Comparison of ENCODE assay signal across 9 cellular contexts in genomic region chr22:30290679-30291333, GRCh38. TPM values are rescaled to one million over a fixed set of nuclear protein-coding genes. Genes with fewer than 3 reads are reported as not detected.
DNase-seq lines count a peak whose midpoint lies in the region; ATAC-seq, FAIRE-seq and TF ChIP-seq lines count a peak whose summit lies in the region.
"Had no signal": no experiment of that assay in that cellular context is flagged by ENCODE, and none has a peak within 500 bp of the region (broad histone marks: within the 10 kb centered on the region; RNA-seq: fewer than 3 reads in every experiment).

No MANE protein-coding gene starts in this region.

- H3K27me3 ChIP-seq in esophagus (ENCODE audit: control insufficient read depth in 1 of 2, insufficient read depth in 2 of 2, low read length in 2 of 2), result no peaks in the 10 kb centered on the region
- H3K27me3 ChIP-seq in mucosa of rectum (ENCODE audit: control insufficient read depth in 2 of 2, insufficient read depth in 2 of 2, low read length in 2 of 2), result no peaks in the 10 kb centered on the region
- H3K27me3 ChIP-seq in vagina, result no peaks in the 10 kb centered on the region

- WGBS in esophagus, 2 donors, result 18 to 34% methylated on average over 5 of the region's 5 CpGs

- peaks cover 40% of the 10 kb centered on the region for H3K4me1 Mint-ChIP-seq in activated T-cell treated with anti-CD3 and anti-CD28 coated beads, Interleukin-2, amount 50 U/mL, for 24 hours (ENCODE audit: low read depth)

- intact Hi-C loops in vagina (cut with DNase I), result no loop called here

- in situ Hi-C loops in SK-MEL-5 (cut with HindIII; ENCODE audit: low pct_unique_long_range_greater_than_20kb, low sequenced_read_pairs), result loop anchor here (25.0 kb wide), 1 partner anchor 96 kb away; the partner anchor contains the start of genes RNF215 and SEC14L2

- no peaks in the 10 kb centered on the region for H3K9me3 Mint-ChIP-seq in activated T-cell treated with anti-CD3 and anti-CD28 coated beads, Interleukin-2, amount 50 U/mL, for 24 hours

- DNase-seq in activated T-cell treated with anti-CD3 and anti-CD28 coated beads, Interleukin-2, amount 50 U/mL, for 24 hours, result no peak
- no peak for DNase-seq in activated T-cell treated with anti-CD3 and anti-CD28 coated beads, Interleukin-2, amount 50 U/mL, for 48 hours
- peak; percentile 76 for DNase-seq in SK-MEL-5 (ENCODE audit: low read depth, low spot score)
- peak in 1 of 2 donors; percentile 96 for DNase-seq in vagina (ENCODE audit: extremely low spot score in 2 of 2)
- DNase-seq in D721Med (ENCODE audit: insufficient read length, low spot score), result no peak

- H3K27ac Mint-ChIP-seq in activated T-cell treated with anti-CD3 and anti-CD28 coated beads, Interleukin-2, amount 50 U/mL, for 24 hours, result peak overlapping the region; percentile 79

- peaks cover 31% of the 10 kb centered on the region for H3K36me3 Mint-ChIP-seq in activated T-cell treated with anti-CD3 and anti-CD28 coated beads, Interleukin-2, amount 50 U/mL, for 24 hours (ENCODE audit: low read depth)
- H3K36me3 Mint-ChIP-seq: activated naive CD8-positive, alpha-beta T cell had no signal

- H3K4me3 Mint-ChIP-seq in activated T-cell treated with anti-CD3 and anti-CD28 coated beads, Interleukin-2, amount 50 U/mL, for 24 hours, result no peak overlapping the region

- H3K27me3 Mint-ChIP-seq in activated T-cell treated with anti-CD3 and anti-CD28 coated beads, Interleukin-2, amount 50 U/mL, for 24 hours, result no peaks in the 10 kb centered on the region
- H3K27me3 Mint-ChIP-seq: activated naive CD8-positive, alpha-beta T cell had no signal

- TF ChIP-seq POLR2A in vagina (IDR thresholded peaks at IDR 0.05), result no peak

- TF ChIP-seq CTCF in vagina (IDR thresholded peaks at IDR 0.05) (no peak), D721Med (IDR thresholded peaks at IDR 0.05; ENCODE audit: insufficient read depth, missing control alignments) (no peak)

- H3K4me1 ChIP-seq in esophagus (ENCODE audit: control insufficient read depth in 2 of 2, insufficient read depth in 2 of 2, low read length in 1 of 2), result peaks cover 6 to 48% of the 10 kb centered on the region in 2 donors
- H3K4me1 ChIP-seq in mucosa of rectum (ENCODE audit: control insufficient read depth in 2 of 2, insufficient read depth in 2 of 2, low read length in 2 of 2), result peaks cover 28 to 35% of the 10 kb centered on the region in 2 donors
- peaks cover 62% of the 10 kb centered on the region for H3K4me1 ChIP-seq in vagina

- no peak for FAIRE-seq in D721Med (lab: Jason Lieb, UNC)

- H3K36me3 ChIP-seq in esophagus (ENCODE audit: control insufficient read depth in 2 of 2, insufficient read depth in 2 of 2, low read length in 1 of 2), result peaks cover 23 to 49% of the 10 kb centered on the region in 2 donors
- H3K36me3 ChIP-seq in mucosa of rectum (ENCODE audit: control insufficient read depth in 2 of 2, insufficient read depth in 2 of 2, low read length in 2 of 2), result peaks cover 36 to 40% of the 10 kb centered on the region in 2 donors
- peaks cover 0 to 42% of the 10 kb centered on the region in 2 donors for H3K36me3 ChIP-seq in vagina

- ATAC-seq in HG02870 (IDR thresholded peaks at IDR 0.05; ENCODE audit: unreplicated experiment), result no peak

- H3K27ac ChIP-seq in esophagus (ENCODE audit: low read depth in 2 of 2, low read length in 1 of 2), result peak overlapping the region; percentile 86 to 98
- peak overlapping the region; percentile 81 to 87 for H3K27ac ChIP-seq in mucosa of rectum (ENCODE audit: low read depth in 2 of 2, low read length in 2 of 2)
- peak overlapping the region; percentile 97 for H3K27ac ChIP-seq in vagina

- H3K9me3 ChIP-seq in esophagus (ENCODE audit: control insufficient read depth in 2 of 2, insufficient read depth in 1 of 2, low read depth in 1 of 2, low read length in 1 of 2) (no peaks in the 10 kb centered on the region), mucosa of rectum (ENCODE audit: control insufficient read depth in 2 of 2, low read length in 2 of 2) (no peaks in the 10 kb centered on the region), vagina (no peaks in the 10 kb centered on the region)

- H3K9ac ChIP-seq in mucosa of rectum (ENCODE audit: low read depth in 1 of 2, low read length in 2 of 2), result peak overlapping the region in 1 of 2 donors; percentile 82

- H3K4me3 ChIP-seq in esophagus (ENCODE audit: low read depth in 1 of 2, low read length in 2 of 2) (no peak overlapping the region), mucosa of rectum (ENCODE audit: low read length in 2 of 2) (no peak overlapping the region), vagina (peak overlapping the region; percentile 99 to 100)

RNA-seq across cellular contexts. Expression of gene CASTOR1, which starts 1.5 kb away (rescaled TPM):
- total RNA-seq in SK-MEL-5 (2014; rRNA removed; shearing (Covaris generic)), result 3.4 and 4.0 TPM in 2 replicates
- polyA plus RNA-seq in SK-MEL-5 (2015; cell fraction: cytosol; rRNA removed), result 3.5 and 4.9 TPM in 2 replicates
- polyA plus RNA-seq in SK-MEL-5 (2015; cell fraction: nucleus; rRNA removed), result 8.3 and 13.8 TPM in 2 replicates
- 10 to 100 TPM; 29.7 to 39.3 TPM for polyA plus RNA-seq in esophagus
- 51.8 TPM for total RNA-seq in vagina

RNA-seq across cellular contexts. Expression of gene OSM, which starts 24.2 kb away (rescaled TPM):
- not detected in 2 replicates for total RNA-seq in SK-MEL-5 (2014; rRNA removed; shearing (Covaris generic))
- polyA plus RNA-seq in SK-MEL-5 (2015; cell fraction: cytosol; rRNA removed), result not detected in 2 replicates
- polyA plus RNA-seq in SK-MEL-5 (2015; cell fraction: nucleus; rRNA removed), result not detected in 2 replicates
- polyA plus RNA-seq in esophagus, result under 1 TPM; 0.22 to 0.63 TPM
- total RNA-seq in vagina, result not detected

RNA-seq across cellular contexts. Expression of gene TBC1D10A, which starts 35.9 kb away (rescaled TPM):
- 38.2 and 46.8 TPM in 2 replicates for total RNA-seq in SK-MEL-5 (2014; rRNA removed; shearing (Covaris generic))
- polyA plus RNA-seq in SK-MEL-5 (2015; cell fraction: cytosol; rRNA removed), result 74.7 and 84.0 TPM in 2 replicates
- polyA plus RNA-seq in SK-MEL-5 (2015; cell fraction: nucleus; rRNA removed), result 113 and 122 TPM in 2 replicates
- polyA plus RNA-seq in esophagus, result 10 to 100 TPM; 30.4 to 35.3 TPM
- 51.3 TPM for total RNA-seq in vagina

RNA-seq across cellular contexts. Expression of gene LIF, which starts 44.2 kb away (rescaled TPM):
- total RNA-seq in SK-MEL-5 (2014; rRNA removed; shearing (Covaris generic)), result 3.2 and 3.4 TPM in 2 replicates
- polyA plus RNA-seq in SK-MEL-5 (2015; cell fraction: cytosol; rRNA removed), result 9.0 and 11.8 TPM in 2 replicates
- polyA plus RNA-seq in SK-MEL-5 (2015; cell fraction: nucleus; rRNA removed), result 92.4 and 93.3 TPM in 2 replicates
- polyA plus RNA-seq in esophagus, result 1 to 10 TPM in 1 of 2 donors, under 1 TPM in 1; 0.54 to 1.0 TPM
- total RNA-seq in vagina, result 0.49 TPM

Comparison
In these comparisons a context has a peak if more than half of its experiments do, and no peak if none do; other contexts are left out.
1. H3K4me3 ChIP-seq: peak in vagina (2 of 2); none in esophagus (0 of 2) and mucosa of rectum (0 of 2).
2. RNA of gene CASTOR1, which starts 1.5 kb away (total RNA-seq): 51.8 TPM in vagina (single experiment); 3.4 to 4.0 TPM in SK-MEL-5; every median in the first group is over 10 times any median in the second.
3. Peak in every context shown above with its lines, with median percentiles within 50 percentile points of each other: H3K27ac ChIP-seq.